28 cellular contexts compared by ENCODE assay signal in genomic region chr1:210751911-210752310, GRCh38.
"Had no signal": no experiment of that assay in that cellular context is flagged by ENCODE, and none has a peak within 500 bp of the region (broad histone marks: within the 10 kb centered on the region; RNA-seq: fewer than 3 reads in every experiment).

No MANE protein-coding gene starts in this region.

- H3K27ac ChIP-seq: stomach, suprapubic skin, testis, thoracic aorta, thyroid gland, tibial artery, tibial nerve, transverse colon, upper lobe of left lung, upper lobe of right lung, uterus, vagina had no signal

- FAIRE-seq: urothelium cell line had no signal

- H3K4me3 ChIP-seq: stomach, suprapubic skin, testis, thoracic aorta, thyroid gland, tibial artery, tibial nerve, transverse colon, upper lobe of left lung, upper lobe of right lung, uterus, vagina had no signal

- H3K27me3 ChIP-seq: stomach, suprapubic skin, testis, thyroid gland, tibial artery, tibial nerve, transverse colon, upper lobe of left lung, upper lobe of right lung, uterus, vagina had no signal

- DNase-seq: stimulated activated CD4-positive, alpha-beta T cell treated with anti-CD3 and anti-CD28 coated beads, Interleukin-2, amount 100 ng/mL, for 24 hours; stimulated activated CD4-positive, alpha-beta T cell treated with anti-CD3 and anti-CD28 coated beads, Interleukin-2, amount 100 ng/mL, for 48 hours; stimulated activated CD4-positive, alpha-beta T cell treated with anti-CD3 and anti-CD28 coated beads, Interleukin-4, amount 100 ng/mL, for 1 hour; stimulated activated CD4-positive, alpha-beta T cell treated with anti-CD3 and anti-CD28 coated beads, Interleukin-4, amount 100 ng/mL, for 24 hours; stimulated activated CD4-positive, alpha-beta T cell treated with anti-CD3 and anti-CD28 coated beads, Interleukin-4, amount 100 ng/mL, for 4 hours; stimulated activated CD8-positive, alpha-beta memory T cell treated with anti-CD3 and anti-CD28 coated beads, Interleukin-4, amount 100 ng/mL, for 48 hours; stimulated activated naive B cell treated with anti-CD40 and anti-IgM and Interleukin-4, amounts not matched to agents 10 μg/mL and 1 μg/mL and 100 μg/mL, for 72 hours; stimulated activated naive CD4-positive, alpha-beta T cell; stimulated activated naive CD4-positive, alpha-beta T cell treated with Interleukin-2 at 50 U/mL for 16 hours; stimulated activated naive CD8-positive, alpha-beta T cell treated with anti-CD3 and anti-CD28 coated beads, Interleukin-15, amount 100 ng/mL, for 72 hours; stimulated activated naive CD8-positive, alpha-beta T cell treated with anti-CD3 and anti-CD28 coated beads, Interleukin-15, Interleukin-2, amounts not matched to agents 100 U/mL and 50 U/mL, for 24 hours; stomach; substantia nigra; testis; thyroid gland; tibial artery; transverse colon; upper lobe of left lung; upper lobe of right lung; uterus had no signal

- H3K4me3 Mint-ChIP-seq: stimulated activated effector memory CD8-positive, alpha-beta T cell treated with anti-CD3 and anti-CD28 coated beads, Interleukin-12 subunit alpha, Interleukin-12 subunit beta, amount 100 ng/mL, for 72 hours; stimulated activated memory B cell treated with anti-CD40 and anti-IgM and Interleukin-4, amounts not matched to agents 10 μg/mL and 1 μg/mL and 100 μg/mL, for 72 hours; stimulated activated naive B cell treated with anti-CD40 and anti-IgM and Interleukin-4, amounts not matched to agents 10 μg/mL and 1 μg/mL and 100 μg/mL, for 72 hours; stimulated activated naive CD8-positive, alpha-beta T cell treated with anti-CD3 and anti-CD28 coated beads, Interleukin-15, amount 100 ng/mL, for 72 hours; stimulated activated naive CD8-positive, alpha-beta T cell treated with anti-CD3 and anti-CD28 coated beads, Interleukin-15, Interleukin-2, amounts not matched to agents 100 ng/mL and 50 ng/mL, for 24 hours had no signal

- H3K27ac Mint-ChIP-seq: stimulated activated effector memory CD8-positive, alpha-beta T cell treated with anti-CD3 and anti-CD28 coated beads, Interleukin-12 subunit alpha, Interleukin-12 subunit beta, amount 100 ng/mL, for 72 hours; stimulated activated memory B cell treated with anti-CD40 and anti-IgM and Interleukin-4, amounts not matched to agents 10 μg/mL and 1 μg/mL and 100 μg/mL, for 72 hours; stimulated activated naive B cell treated with anti-CD40 and anti-IgM and Interleukin-4, amounts not matched to agents 10 μg/mL and 1 μg/mL and 100 μg/mL, for 72 hours; stimulated activated naive CD8-positive, alpha-beta T cell treated with anti-CD3 and anti-CD28 coated beads, Interleukin-15, amount 100 ng/mL, for 72 hours; stimulated activated naive CD8-positive, alpha-beta T cell treated with anti-CD3 and anti-CD28 coated beads, Interleukin-15, Interleukin-2, amounts not matched to agents 100 ng/mL and 50 ng/mL, for 24 hours had no signal

- H3K9me3 ChIP-seq: stomach, suprapubic skin, testis, thoracic aorta, thyroid gland, tibial artery, tibial nerve, transverse colon, upper lobe of left lung, upper lobe of right lung, uterus, vagina had no signal

- H3K4me1 Mint-ChIP-seq: stimulated activated effector memory CD8-positive, alpha-beta T cell treated with anti-CD3 and anti-CD28 coated beads, Interleukin-12 subunit alpha, Interleukin-12 subunit beta, amount 100 ng/mL, for 72 hours; stimulated activated memory B cell treated with anti-CD40 and anti-IgM and Interleukin-4, amounts not matched to agents 10 μg/mL and 1 μg/mL and 100 μg/mL, for 72 hours; stimulated activated naive B cell treated with anti-CD40 and anti-IgM and Interleukin-4, amounts not matched to agents 10 μg/mL and 1 μg/mL and 100 μg/mL, for 72 hours; stimulated activated naive CD8-positive, alpha-beta T cell treated with anti-CD3 and anti-CD28 coated beads, Interleukin-15, amount 100 ng/mL, for 72 hours had no signal

- H3K9me3 Mint-ChIP-seq: stimulated activated effector memory CD8-positive, alpha-beta T cell treated with anti-CD3 and anti-CD28 coated beads, Interleukin-12 subunit alpha, Interleukin-12 subunit beta, amount 100 ng/mL, for 72 hours; stimulated activated memory B cell treated with anti-CD40 and anti-IgM and Interleukin-4, amounts not matched to agents 10 μg/mL and 1 μg/mL and 100 μg/mL, for 72 hours; stimulated activated naive B cell treated with anti-CD40 and anti-IgM and Interleukin-4, amounts not matched to agents 10 μg/mL and 1 μg/mL and 100 μg/mL, for 72 hours; stimulated activated naive CD8-positive, alpha-beta T cell treated with anti-CD3 and anti-CD28 coated beads, Interleukin-15, amount 100 ng/mL, for 72 hours; stimulated activated naive CD8-positive, alpha-beta T cell treated with anti-CD3 and anti-CD28 coated beads, Interleukin-15, Interleukin-2, amounts not matched to agents 100 ng/mL and 50 ng/mL, for 24 hours had no signal

- H3K4me1 ChIP-seq: stomach, testis, thyroid gland, tibial artery, tibial nerve, transverse colon, upper lobe of left lung, upper lobe of right lung, uterus, vagina had no signal

- H3K36me3 Mint-ChIP-seq: stimulated activated effector memory CD8-positive, alpha-beta T cell treated with anti-CD3 and anti-CD28 coated beads, Interleukin-12 subunit alpha, Interleukin-12 subunit beta, amount 100 ng/mL, for 72 hours; stimulated activated memory B cell treated with anti-CD40 and anti-IgM and Interleukin-4, amounts not matched to agents 10 μg/mL and 1 μg/mL and 100 μg/mL, for 72 hours; stimulated activated naive B cell treated with anti-CD40 and anti-IgM and Interleukin-4, amounts not matched to agents 10 μg/mL and 1 μg/mL and 100 μg/mL, for 72 hours had no signal

- ATAC-seq: stimulated activated effector memory CD8-positive, alpha-beta T cell treated with anti-CD3 and anti-CD28 coated beads, Interleukin-12 subunit alpha, Interleukin-12 subunit beta, amount 100 ng/mL, for 72 hours; stimulated activated memory B cell treated with anti-CD40 and anti-IgM and Interleukin-4, amounts not matched to agents 10 μg/mL and 1 μg/mL and 100 μg/mL, for 72 hours; stimulated activated naive B cell treated with anti-CD40 and anti-IgM and Interleukin-4, amounts not matched to agents 10 μg/mL and 1 μg/mL and 100 μg/mL, for 72 hours; stimulated activated naive CD8-positive, alpha-beta T cell treated with anti-CD3 and anti-CD28 coated beads, Interleukin-15, amount 100 ng/mL, for 72 hours; stimulated activated naive CD8-positive, alpha-beta T cell treated with anti-CD3 and anti-CD28 coated beads, Interleukin-15, Interleukin-2, amounts not matched to agents 100 U/mL and 50 U/mL, for 24 hours; upper lobe of right lung had no signal

- H3K36me3 ChIP-seq: stomach, suprapubic skin, thoracic aorta, thyroid gland, tibial artery, tibial nerve, transverse colon, upper lobe of left lung, upper lobe of right lung, uterus, vagina had no signal
